15 cellular contexts compared by ENCODE assay signal in genomic region chr17:48161127-48161905, GRCh38.
"Had no signal": no experiment of that assay in that cellular context is flagged by ENCODE, and none has a peak within 500 bp of the region (broad histone marks: within the 10 kb centered on the region; RNA-seq: fewer than 3 reads in every experiment).

No MANE protein-coding gene starts in this region.

- H3K27ac Mint-ChIP-seq: activated CD4-positive, alpha-beta T cell treated with anti-CD3 and anti-CD28 coated beads for 36 hours; activated CD8-positive, alpha-beta T cell treated with anti-CD3 and anti-CD28 coated beads, Interleukin-2, amount 10 ng/mL, durations not matched to agents 7 days and 5 days; activated naive CD8-positive, alpha-beta T cell treated with anti-CD3 and anti-CD28 coated beads, Interleukin-2, amount 50 U/mL, for 24 hours; activated T-helper 1 cell treated with anti-CD3 and anti-CD28 coated beads, Interleukin-12 subunit alpha, Interleukin-12 subunit beta, Interleukin-2, Interleukin-4 antibody, amounts not matched to agents 30 ng/mL and 10 ng/mL and 1 ng/mL, durations not matched to agents 14 hours and 24 hours and 36 hours; memory B cell; nephron progenitor cell had no signal

- H3K36me3 Mint-ChIP-seq: memory B cell had no signal

- H3K4me1 ChIP-seq: foreskin keratinocyte, left lung had no signal

- H3K9me3 ChIP-seq: left lung, stomach, thoracic aorta had no signal

- H3K9me3 Mint-ChIP-seq: activated naive CD8-positive, alpha-beta T cell treated with anti-CD3 and anti-CD28 coated beads, Interleukin-2, amount 50 U/mL, for 24 hours; activated T-helper 1 cell treated with anti-CD3 and anti-CD28 coated beads, Interleukin-12 subunit alpha, Interleukin-12 subunit beta, Interleukin-2, Interleukin-4 antibody, amounts not matched to agents 30 ng/mL and 10 ng/mL and 1 ng/mL, durations not matched to agents 14 hours and 24 hours and 36 hours; memory B cell; nephron progenitor cell had no signal

- H3K4me3 Mint-ChIP-seq: activated CD4-positive, alpha-beta T cell treated with anti-CD3 and anti-CD28 coated beads for 36 hours; activated CD8-positive, alpha-beta T cell treated with anti-CD3 and anti-CD28 coated beads, Interleukin-2, amount 10 ng/mL, durations not matched to agents 7 days and 5 days; activated naive CD8-positive, alpha-beta T cell treated with anti-CD3 and anti-CD28 coated beads, Interleukin-2, amount 50 U/mL, for 24 hours; activated T-helper 1 cell treated with anti-CD3 and anti-CD28 coated beads, Interleukin-12 subunit alpha, Interleukin-12 subunit beta, Interleukin-2, Interleukin-4 antibody, amounts not matched to agents 30 ng/mL and 10 ng/mL and 1 ng/mL, durations not matched to agents 14 hours and 24 hours and 36 hours; memory B cell; nephron progenitor cell had no signal

- ATAC-seq: activated CD4-positive, alpha-beta T cell treated with anti-CD3 and anti-CD28 coated beads for 36 hours; activated CD8-positive, alpha-beta T cell treated with anti-CD3 and anti-CD28 coated beads, Interleukin-2, amount 10 ng/mL, durations not matched to agents 7 days and 5 days; activated naive CD8-positive, alpha-beta T cell treated with anti-CD3 and anti-CD28 coated beads, Interleukin-2, amount 50 U/mL, for 24 hours; foreskin keratinocyte had no signal

- H3K27ac ChIP-seq: cardiac muscle cell, foreskin keratinocyte, left lung, stomach, thoracic aorta had no signal

- H3K36me3 ChIP-seq: cardiac muscle cell, left lung, stomach, thoracic aorta had no signal

- H3K4me3 ChIP-seq: cardiac muscle cell, left lung, stomach, thoracic aorta had no signal

- DNase-seq: activated CD4-positive, alpha-beta T cell treated with anti-CD3 and anti-CD28 coated beads for 36 hours; activated CD8-positive, alpha-beta T cell treated with anti-CD3 and anti-CD28 coated beads, Interleukin-2, amount 10 ng/mL, durations not matched to agents 7 days and 5 days; activated naive CD4-positive, alpha-beta T cell; activated naive CD8-positive, alpha-beta T cell treated with anti-CD3 and anti-CD28 coated beads, Interleukin-2, amount 50 U/mL, for 24 hours; foreskin keratinocyte; head of caudate nucleus; left lung; nephron progenitor cell; stimulated activated CD4-positive, alpha-beta T cell treated with anti-CD3 and anti-CD28 coated beads, Interleukin-15, amount 100 ng/mL, for 24 hours; stimulated activated CD4-positive, alpha-beta T cell treated with anti-CD3 and anti-CD28 coated beads, Interleukin-4, amount 100 ng/mL, for 4 hours had no signal

- H3K4me1 Mint-ChIP-seq: activated naive CD8-positive, alpha-beta T cell treated with anti-CD3 and anti-CD28 coated beads, Interleukin-2, amount 50 U/mL, for 24 hours had no signal

- H3K27me3 Mint-ChIP-seq: activated CD4-positive, alpha-beta T cell treated with anti-CD3 and anti-CD28 coated beads for 36 hours; activated naive CD8-positive, alpha-beta T cell treated with anti-CD3 and anti-CD28 coated beads, Interleukin-2, amount 50 U/mL, for 24 hours; memory B cell had no signal

- H3K27me3 ChIP-seq: cardiac muscle cell, stomach had no signal
